Comparison of ENCODE assay signal across 8 cellular contexts in the genomic region with DNA sequence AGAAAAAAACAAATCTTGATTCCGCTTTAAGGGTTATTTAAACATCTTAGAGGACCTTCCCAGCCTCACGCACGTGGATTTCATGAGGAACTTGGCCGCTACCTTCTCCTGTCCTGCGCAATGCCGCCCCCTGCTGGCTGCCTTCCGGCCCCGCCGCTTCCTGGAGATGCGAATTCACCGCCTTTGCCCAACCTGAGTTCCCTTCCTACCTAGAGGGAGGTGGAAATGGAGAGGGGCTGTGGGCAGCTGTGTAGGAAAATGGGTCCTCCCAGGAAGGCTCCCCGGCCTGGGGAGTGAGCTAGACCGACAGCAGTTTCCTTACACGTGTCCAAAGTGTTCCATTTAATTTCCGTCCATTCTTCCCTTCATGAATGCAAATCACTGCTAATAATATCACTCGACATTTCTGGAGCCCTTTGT. TPM values are rescaled to one million over a fixed set of nuclear protein-coding genes. Genes with fewer than 3 reads are reported as not detected.
A peak's percentile ranks its signal among the peaks of the same experiment; 100 is the strongest.
DNase-seq lines count a peak whose midpoint lies in the region; ATAC-seq lines count a peak whose summit lies in the region.

No MANE protein-coding gene starts in this region.

- ATAC-seq in HG02938 (IDR thresholded peaks at IDR 0.05; ENCODE audit: unreplicated experiment): peak; percentile 49
- ATAC-seq in activated CD8-positive, alpha-beta T cell treated with anti-CD3 and anti-CD28 coated beads, Interleukin-2, amount 10 ng/mL, durations not matched to agents 7 days and 5 days: peak; percentile 72
- ATAC-seq in HG02840 (IDR thresholded peaks at IDR 0.05; ENCODE audit: low FRiP score, unreplicated experiment): no peak

- H3K27ac Mint-ChIP-seq in activated CD8-positive, alpha-beta T cell treated with anti-CD3 and anti-CD28 coated beads, Interleukin-2, amount 10 ng/mL, durations not matched to agents 7 days and 5 days: no peak overlapping the region

- peaks cover 14% of the 10 kb centered on the region for H3K4me1 Mint-ChIP-seq in activated CD8-positive, alpha-beta T cell treated with anti-CD3 and anti-CD28 coated beads, Interleukin-2, amount 10 ng/mL, durations not matched to agents 7 days and 5 days (ENCODE audit: low read depth)

- peak; percentile 17 for DNase-seq in DMS79 (lab: John Stamatoyannopoulos, UW)
- peak; percentile 86 for DNase-seq in NCI-H82 (lab: John Stamatoyannopoulos, UW)
- DNase-seq in activated CD8-positive, alpha-beta T cell treated with anti-CD3 and anti-CD28 coated beads, Interleukin-2, amount 10 ng/mL, durations not matched to agents 7 days and 5 days: peak; percentile 83
- peak; percentile 76 for DNase-seq in effector CD4-positive, alpha-beta T cell
- peak; percentile 76 to 78 for DNase-seq in lung microvascular endothelial cell (ENCODE audit: low read depth in 2 of 2)
- peak; percentile 66 to 88 (median 85) for DNase-seq in stimulated activated CD4-positive, alpha-beta T cell treated with anti-CD3 and anti-CD28 coated beads, TNF-alpha, amount 100 ng/mL, for 48 hours (ENCODE audit: low read depth in 3 of 3)

- POLR2A ChIA-PET in activated CD8-positive, alpha-beta T cell treated with anti-CD3 and anti-CD28 coated beads, Interleukin-2, amount 10 ng/mL, durations not matched to agents 7 days and 5 days (lab: Charles Lee): interaction anchor here (0.7 kb wide), 1 partner anchor 1825 kb away, joined by 3 read pairs; no protein-coding TSS in a partner anchor

- no peaks in the 10 kb centered on the region for H3K36me3 Mint-ChIP-seq in activated CD8-positive, alpha-beta T cell treated with anti-CD3 and anti-CD28 coated beads, Interleukin-2, amount 10 ng/mL, durations not matched to agents 7 days and 5 days (ENCODE audit: low read depth)

- H3K9me3 Mint-ChIP-seq in activated CD8-positive, alpha-beta T cell treated with anti-CD3 and anti-CD28 coated beads, Interleukin-2, amount 10 ng/mL, durations not matched to agents 7 days and 5 days (ENCODE audit: insufficient read depth): no peaks in the 10 kb centered on the region

- CTCF ChIA-PET in activated CD8-positive, alpha-beta T cell treated with anti-CD3 and anti-CD28 coated beads, Interleukin-2, amount 10 ng/mL, durations not matched to agents 7 days and 5 days (lab: Charles Lee): interaction anchor here (1.1 to 4.7 kb wide), 8 partner anchors 8 to 1119 kb away, joined by 3 to 33 read pairs (median 5); a partner anchor contains a TSS

- H3K27me3 Mint-ChIP-seq in activated CD8-positive, alpha-beta T cell treated with anti-CD3 and anti-CD28 coated beads, Interleukin-2, amount 10 ng/mL, durations not matched to agents 7 days and 5 days (ENCODE audit: low read depth): peaks cover 10% of the 10 kb centered on the region

- H3K4me3 Mint-ChIP-seq in activated CD8-positive, alpha-beta T cell treated with anti-CD3 and anti-CD28 coated beads, Interleukin-2, amount 10 ng/mL, durations not matched to agents 7 days and 5 days: no peak overlapping the region

RNA-seq across cellular contexts. Expression of a gene that starts 1.0 kb away (rescaled TPM):
- total RNA-seq in activated CD8-positive, alpha-beta T cell treated with anti-CD3 and anti-CD28 coated beads, Interleukin-2, amount 10 ng/mL, durations not matched to agents 7 days and 5 days: not detected
- not detected in 2 replicates for total RNA-seq in lung microvascular endothelial cell

Comparison
In these comparisons a context has a peak if more than half of its experiments do, and no peak if none do; other contexts are left out.
1. DNase-seq: peak in every context shown above with its lines; median percentile 86 in NCI-H82; 85 in stimulated activated CD4-positive, alpha-beta T cell treated with anti-CD3 and anti-CD28 coated beads, TNF-alpha, amount 100 ng/mL, for 48 hours; 83 in activated CD8-positive, alpha-beta T cell treated with anti-CD3 and anti-CD28 coated beads, Interleukin-2, amount 10 ng/mL, durations not matched to agents 7 days and 5 days; 77 in lung microvascular endothelial cell; 76 in effector CD4-positive, alpha-beta T cell; 17 in DMS79.